In the genomic region with DNA sequence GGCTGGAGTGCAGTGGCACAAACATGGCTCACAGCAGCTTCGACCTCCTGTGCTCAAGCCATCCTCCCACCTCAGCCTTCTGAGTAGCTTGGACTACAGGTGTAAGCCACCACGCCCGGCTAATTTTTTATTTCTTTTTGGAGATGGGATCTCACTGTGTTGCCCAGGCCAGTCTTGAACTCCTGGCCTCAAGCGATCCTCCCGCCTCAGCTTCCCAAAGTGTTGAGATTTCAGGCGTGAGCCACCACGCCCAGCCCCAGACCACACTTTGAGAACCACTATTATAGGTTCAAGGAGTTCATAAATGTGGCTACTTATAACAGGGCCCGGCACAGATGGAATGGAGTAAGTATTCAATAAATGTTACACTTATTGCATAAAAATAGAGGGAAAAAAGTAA, we compare ENCODE assay signal across 2 cellular contexts.
A peak's percentile ranks its signal among the peaks of the same experiment; 100 is the strongest.
TF ChIP-seq lines count a peak whose summit lies in the region.

No MANE protein-coding gene starts in this region.

TF ChIP-seq in HEK293, 187 proteins besides CTCF, POLR2A, EP300 and RAD21:
- TF ChIP-seq, protein P1, sequence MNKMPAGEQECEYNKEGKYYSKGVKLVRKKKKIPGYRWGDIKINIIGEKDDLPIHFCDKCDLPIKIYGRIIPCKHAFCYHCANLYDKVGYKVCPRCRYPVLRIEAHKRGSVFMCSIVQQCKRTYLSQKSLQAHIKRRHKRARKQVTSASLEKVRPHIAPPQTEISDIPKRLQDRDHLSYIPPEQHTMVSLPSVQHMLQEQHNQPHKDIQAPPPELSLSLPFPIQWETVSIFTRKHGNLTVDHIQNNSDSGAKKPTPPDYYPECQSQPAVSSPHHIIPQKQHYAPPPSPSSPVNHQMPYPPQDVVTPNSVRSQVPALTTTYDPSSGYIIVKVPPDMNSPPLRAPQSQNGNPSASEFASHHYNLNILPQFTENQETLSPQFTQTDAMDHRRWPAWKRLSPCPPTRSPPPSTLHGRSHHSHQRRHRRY (tag by site-specific recombination; IDR thresholded peaks at IDR 0.05): no peak
- TF ChIP-seq ZNF600 (tag by site-specific recombination; IDR thresholded peaks at IDR 0.05) (no peak), KLF8 (tag by site-specific recombination; IDR thresholded peaks at IDR 0.05) (peak; percentile 35; the same call in 1 of the 2 replicates), WT1 (tag by site-specific recombination; IDR thresholded peaks at IDR 0.05) (no peak), KLF1 (tag by site-specific recombination; IDR thresholded peaks at IDR 0.05) (0 out of 2 replicates have a peak, but pooled peaks have one; percentile 24), ZNF121 (tag by site-specific recombination; IDR thresholded peaks at IDR 0.05) (peak; percentile 99)

TF ChIP-seq in WTC11, 78 proteins besides CTCF, POLR2A, EP300 and RAD21:
- TF ChIP-seq, protein P2, sequence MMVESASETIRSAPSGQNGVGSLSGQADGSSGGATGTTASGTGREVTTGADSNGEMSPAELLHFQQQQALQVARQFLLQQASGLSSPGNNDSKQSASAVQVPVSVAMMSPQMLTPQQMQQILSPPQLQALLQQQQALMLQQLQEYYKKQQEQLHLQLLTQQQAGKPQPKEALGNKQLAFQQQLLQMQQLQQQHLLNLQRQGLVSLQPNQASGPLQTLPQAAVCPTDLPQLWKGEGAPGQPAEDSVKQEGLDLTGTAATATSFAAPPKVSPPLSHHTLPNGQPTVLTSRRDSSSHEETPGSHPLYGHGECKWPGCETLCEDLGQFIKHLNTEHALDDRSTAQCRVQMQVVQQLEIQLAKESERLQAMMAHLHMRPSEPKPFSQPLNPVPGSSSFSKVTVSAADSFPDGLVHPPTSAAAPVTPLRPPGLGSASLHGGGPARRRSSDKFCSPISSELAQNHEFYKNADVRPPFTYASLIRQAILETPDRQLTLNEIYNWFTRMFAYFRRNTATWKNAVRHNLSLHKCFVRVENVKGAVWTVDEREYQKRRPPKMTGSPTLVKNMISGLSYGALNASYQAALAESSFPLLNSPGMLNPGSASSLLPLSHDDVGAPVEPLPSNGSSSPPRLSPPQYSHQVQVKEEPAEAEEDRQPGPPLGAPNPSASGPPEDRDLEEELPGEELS (CRISPR knock-in tag; IDR thresholded peaks at IDR 0.05): no peak
- TF ChIP-seq PREB (CRISPR knock-in tag; IDR thresholded peaks at IDR 0.05; ENCODE audit: borderline replicate concordance) (no peak), ZNF425 (CRISPR knock-in tag; conservative IDR thresholded peaks at IDR 0.05) (no peak), ZNF121 (CRISPR knock-in tag; IDR thresholded peaks at IDR 0.05) (peak; percentile 83), ESRRA (CRISPR knock-in tag; IDR thresholded peaks at IDR 0.05; ENCODE audit: borderline replicate concordance) (no peak), NFE2L1 (CRISPR knock-in tag; IDR thresholded peaks at IDR 0.05) (no peak)
- TF ChIP-seq, protein P3, sequence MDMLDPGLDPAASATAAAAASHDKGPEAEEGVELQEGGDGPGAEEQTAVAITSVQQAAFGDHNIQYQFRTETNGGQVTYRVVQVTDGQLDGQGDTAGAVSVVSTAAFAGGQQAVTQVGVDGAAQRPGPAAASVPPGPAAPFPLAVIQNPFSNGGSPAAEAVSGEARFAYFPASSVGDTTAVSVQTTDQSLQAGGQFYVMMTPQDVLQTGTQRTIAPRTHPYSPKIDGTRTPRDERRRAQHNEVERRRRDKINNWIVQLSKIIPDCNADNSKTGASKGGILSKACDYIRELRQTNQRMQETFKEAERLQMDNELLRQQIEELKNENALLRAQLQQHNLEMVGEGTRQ (CRISPR knock-in tag; IDR thresholded peaks at IDR 0.05): no peak
- TF ChIP-seq, protein P4, sequence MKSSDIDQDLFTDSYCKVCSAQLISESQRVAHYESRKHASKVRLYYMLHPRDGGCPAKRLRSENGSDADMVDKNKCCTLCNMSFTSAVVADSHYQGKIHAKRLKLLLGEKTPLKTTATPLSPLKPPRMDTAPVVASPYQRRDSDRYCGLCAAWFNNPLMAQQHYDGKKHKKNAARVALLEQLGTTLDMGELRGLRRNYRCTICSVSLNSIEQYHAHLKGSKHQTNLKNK (CRISPR knock-in tag; IDR thresholded peaks at IDR 0.05): no peak
